ENCODE assay signal across 7 cellular contexts in genomic region chr19:33002126-33002865, GRCh38. TPM values are rescaled to one million over a fixed set of nuclear protein-coding genes. Genes with fewer than 3 reads are reported as not detected.
A peak's percentile ranks its signal among the peaks of the same experiment; 100 is the strongest.
DNase-seq lines count a peak whose midpoint lies in the region; TF ChIP-seq lines count a peak whose summit lies in the region.
"Not testable (repeated sequence)": the region's sequence is repeated elsewhere in the genome, so short reads cannot be mapped to it uniquely, and the experiment has no call there.

No MANE protein-coding gene starts in this region.

- intact Hi-C loops in Caco-2 (cut with micrococcal nuclease; ENCODE audit: unreplicated experiment); posterior cingulate gyrus (cut with DNase I): not testable (repeated sequence)

- not testable (repeated sequence) for H3K4me1 ChIP-seq in Caco-2

- H3K36me3 ChIP-seq in Caco-2 (ENCODE audit: control insufficient read depth, insufficient read depth, low read length) = not testable (repeated sequence)

- H3K9me3 ChIP-seq in Caco-2 = not testable (repeated sequence)

- H3K4me3 ChIP-seq in Caco-2 (ENCODE audit: low read depth, low read length) = not testable (repeated sequence)

- not testable (repeated sequence) for BruUV-seq in Caco-2 (replicated peaks; lab: Mats Ljungman, UMichigan)

- POLR2A ChIA-PET in Caco-2 (lab: Charles Lee) = not testable (repeated sequence)

- CTCF ChIA-PET in Caco-2 (lab: Charles Lee) = not testable (repeated sequence)

- peak overlapping the region; percentile 51 for H3K27ac Mint-ChIP-seq in Caco-2 (ENCODE audit: unreplicated experiment)
- H3K27ac Mint-ChIP-seq in mesothelial cell of epicardium = not testable (repeated sequence)

- H3K9me3 Mint-ChIP-seq in Caco-2 (ENCODE audit: unreplicated experiment); mesothelial cell of epicardium: not testable (repeated sequence)

- H3K4me1 Mint-ChIP-seq in Caco-2 (ENCODE audit: low read depth, unreplicated experiment) = peaks cover 25% of the 10 kb centered on the region
- H3K4me1 Mint-ChIP-seq in mesothelial cell of epicardium = not testable (repeated sequence)

- H3K27me3 Mint-ChIP-seq in Caco-2 (ENCODE audit: insufficient read depth, unreplicated experiment); mesothelial cell of epicardium (ENCODE audit: low read depth): not testable (repeated sequence)

- DNase-seq in Caco-2; mesothelial cell of epicardium (ENCODE audit: low spot score in 2 of 2, unreplicated experiment in 2 of 2): not testable (repeated sequence)
- peak; percentile 20 for DNase-seq in HK-2 (ENCODE audit: unreplicated experiment)
- DNase-seq in NCI-H446 treated with DMSO at 0.1 percent for 48 hours (lab: John Stamatoyannopoulos, UW) = peak; percentile 2
- peak in 31 of 56 donors; percentile 2 to 51 (median 12) for DNase-seq in amygdala (lab: John Stamatoyannopoulos, UW)
- peak; percentile 5 for DNase-seq in globus pallidus (ENCODE audit: low spot score)
- peak in 7 of 10 donors; percentile 10 to 84 (median 20) for DNase-seq in posterior cingulate gyrus

- H3K27me3 ChIP-seq in Caco-2 (replicated peaks; ENCODE audit: control insufficient read depth, insufficient read depth, low read length) = not testable (repeated sequence)

- H3K36me3 Mint-ChIP-seq in Caco-2 (ENCODE audit: insufficient read depth, unreplicated experiment) (peaks cover 90% of the 10 kb centered on the region), mesothelial cell of epicardium (peaks cover 17% of the 10 kb centered on the region)

- not testable (repeated sequence) for TF ChIP-seq CTCF in Caco-2 (IDR thresholded peaks at IDR 0.05; ENCODE audit: insufficient read depth in 1 of 2, low read depth in 1 of 2, low read length in 1 of 2, severe bottlenecking in 1 of 2, unreplicated experiment in 1 of 2)
- TF ChIP-seq CTCF in mesothelial cell of epicardium (IDR thresholded peaks at IDR 0.05; ENCODE audit: unreplicated experiment) = peak; percentile 14

- not testable (repeated sequence) for H3K4me3 Mint-ChIP-seq in Caco-2 (ENCODE audit: unreplicated experiment); mesothelial cell of epicardium

RNA-seq across cellular contexts. Expression of gene FAAP24, which starts 30.3 kb away (rescaled TPM):
- total RNA-seq in Caco-2 (2022) (9.6 and 12.0 TPM in 2 replicates), mesothelial cell of epicardium (4.3 to 6.0 TPM (median 5.2 TPM) in 3 replicates)

RNA-seq across cellular contexts. Expression of gene CEP89, which starts 30.5 kb away (rescaled TPM):
- 14.5 and 17.3 TPM in 2 replicates for total RNA-seq in Caco-2 (2022)
- 29.0 to 35.2 TPM (median 30.2 TPM) in 3 replicates for total RNA-seq in mesothelial cell of epicardium
